ENCODE assay signal across 12 cellular contexts in the genomic region with DNA sequence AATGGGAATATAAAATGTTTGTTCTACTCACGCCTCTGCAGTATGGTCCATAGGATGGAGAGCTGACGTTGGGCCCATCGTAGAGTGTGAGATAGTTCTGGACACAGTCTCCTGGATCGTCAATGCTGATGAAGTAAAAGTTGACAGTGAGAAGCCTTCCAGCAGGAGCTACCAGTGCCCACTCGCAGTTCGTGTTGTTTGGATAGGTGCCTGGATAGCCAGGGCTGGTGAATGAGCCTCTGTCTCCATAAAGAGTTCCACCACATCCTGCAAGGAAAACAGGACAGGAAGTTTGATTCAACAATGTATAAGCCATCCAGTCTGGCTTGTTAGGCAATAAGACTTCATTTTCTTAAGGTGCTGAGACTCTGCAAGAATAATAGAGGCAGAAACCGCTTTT.
DNase-seq lines count a peak whose midpoint lies in the region; ATAC-seq and TF ChIP-seq lines count a peak whose summit lies in the region.
"Had no signal": no experiment of that assay in that cellular context is flagged by ENCODE, and none has a peak within 500 bp of the region (broad histone marks: within the 10 kb centered on the region; RNA-seq: fewer than 3 reads in every experiment).

No MANE protein-coding gene starts in this region.

- no peaks in the 10 kb centered on the region for H3K27me3 ChIP-seq in ACC112 (ENCODE audit: insufficient read depth, low read length)
- no peaks in the 10 kb centered on the region for H3K27me3 ChIP-seq in brain microvascular endothelial cell (replicated peaks)
- H3K27me3 ChIP-seq: sigmoid colon had no signal

- H3K79me2 ChIP-seq in ACC112 (ENCODE audit: control insufficient read depth, insufficient read depth, low read length, unreplicated experiment), result no peaks in the 10 kb centered on the region

- intact Hi-C loops in activated T-helper 1 cell treated with anti-CD3 and anti-CD28 coated beads, Interleukin-12 subunit alpha, Interleukin-12 subunit beta, Interleukin-2, Interleukin-4 antibody, amounts not matched to agents 30 ng/mL and 10 ng/mL and 1 ng/mL, durations not matched to agents 14 hours and 24 hours and 36 hours (cut with micrococcal nuclease), result loop anchor here (1.0 to 10.0 kb wide), 7 partner anchors 14 to 1019 kb away; partner anchors contain the start of gene NCOA4

- TF ChIP-seq CTCF in HFFc6 (IDR thresholded peaks at IDR 0.05) (no peak), brain microvascular endothelial cell (IDR thresholded peaks at IDR 0.05; ENCODE audit: low read depth, low read length, missing control alignments) (no peak)

- H3K27me3 Mint-ChIP-seq in HFFc6 (ENCODE audit: insufficient read depth), result peaks cover 8% of the 10 kb centered on the region; the same call in 1 of the 2 replicates
- peaks cover 2% of the 10 kb centered on the region for H3K27me3 Mint-ChIP-seq in activated T-helper 1 cell treated with anti-CD3 and anti-CD28 coated beads, Interleukin-12 subunit alpha, Interleukin-12 subunit beta, Interleukin-2, Interleukin-4 antibody, amounts not matched to agents 30 ng/mL and 10 ng/mL and 1 ng/mL, durations not matched to agents 14 hours and 24 hours and 36 hours (ENCODE audit: insufficient read depth)

- H3K27ac ChIP-seq in ACC112 (ENCODE audit: low read depth, low read length), result no peak overlapping the region
- no peak overlapping the region for H3K27ac ChIP-seq in brain microvascular endothelial cell
- H3K27ac ChIP-seq: lower lobe of right lung, sigmoid colon, tibial nerve had no signal

- ATAC-seq in GM21360 (IDR thresholded peaks at IDR 0.05; ENCODE audit: unreplicated experiment), result no peak

- in situ Hi-C loops in brain microvascular endothelial cell (cut with HindIII; ENCODE audit: low pct_ligation_motif_present, low sequenced_read_pairs), result no loop called here

- no peaks in the 10 kb centered on the region for H3K9me3 Mint-ChIP-seq in HFFc6
- no peaks in the 10 kb centered on the region for H3K9me3 Mint-ChIP-seq in activated T-helper 1 cell treated with anti-CD3 and anti-CD28 coated beads, Interleukin-12 subunit alpha, Interleukin-12 subunit beta, Interleukin-2, Interleukin-4 antibody, amounts not matched to agents 30 ng/mL and 10 ng/mL and 1 ng/mL, durations not matched to agents 14 hours and 24 hours and 36 hours
- H3K9me3 Mint-ChIP-seq: neural crest cell had no signal

- H3K4me1 ChIP-seq in ACC112 (ENCODE audit: control insufficient read depth, insufficient read depth, low read length, unreplicated experiment), result peaks cover 7% of the 10 kb centered on the region
- H3K4me1 ChIP-seq: sigmoid colon had no signal

- H3K36me3 ChIP-seq in ACC112 (ENCODE audit: insufficient read depth, low read length) (no peaks in the 10 kb centered on the region), brain microvascular endothelial cell (replicated peaks) (no peaks in the 10 kb centered on the region)
- H3K36me3 ChIP-seq: lower lobe of right lung, sigmoid colon, tibial nerve had no signal

- peaks cover 27% of the 10 kb centered on the region for H3K4me1 Mint-ChIP-seq in HFFc6 (ENCODE audit: low read depth)
- H3K4me1 Mint-ChIP-seq in activated T-helper 1 cell treated with anti-CD3 and anti-CD28 coated beads, Interleukin-12 subunit alpha, Interleukin-12 subunit beta, Interleukin-2, Interleukin-4 antibody, amounts not matched to agents 30 ng/mL and 10 ng/mL and 1 ng/mL, durations not matched to agents 14 hours and 24 hours and 36 hours (ENCODE audit: low read depth), result peaks cover 14% of the 10 kb centered on the region
- H3K4me1 Mint-ChIP-seq: neural crest cell had no signal

- DNase-seq in HFFc6 (no peak), brain microvascular endothelial cell (peak; percentile 13), iris pigment epithelial cell (ENCODE audit: low read depth) (peak; percentile 19), hippocampal formation (lab: John Stamatoyannopoulos, UW) (no peak)
- DNase-seq in activated T-helper 1 cell treated with anti-CD3 and anti-CD28 coated beads, Interleukin-12 subunit alpha, Interleukin-12 subunit beta, Interleukin-2, Interleukin-4 antibody, amounts not matched to agents 30 ng/mL and 10 ng/mL and 1 ng/mL, durations not matched to agents 14 hours and 24 hours and 36 hours (ENCODE audit: low spot score), result no peak
- DNase-seq in stimulated activated CD4-positive, alpha-beta T cell treated with anti-CD3 and anti-CD28 coated beads, Interleukin-4, amount 100 ng/mL, for 1 hour, result no peak
- DNase-seq: lower lobe of right lung had no signal

- H3K36me3 Mint-ChIP-seq in HFFc6 (ENCODE audit: low read depth), result no peaks in the 10 kb centered on the region
- no peaks in the 10 kb centered on the region for H3K36me3 Mint-ChIP-seq in activated T-helper 1 cell treated with anti-CD3 and anti-CD28 coated beads, Interleukin-12 subunit alpha, Interleukin-12 subunit beta, Interleukin-2, Interleukin-4 antibody, amounts not matched to agents 30 ng/mL and 10 ng/mL and 1 ng/mL, durations not matched to agents 14 hours and 24 hours and 36 hours (ENCODE audit: low read depth)

- H3K27ac Mint-ChIP-seq in HFFc6, result peak overlapping the region; percentile 17; the same call in 1 of the 2 replicates
- no peak overlapping the region for H3K27ac Mint-ChIP-seq in activated T-helper 1 cell treated with anti-CD3 and anti-CD28 coated beads, Interleukin-12 subunit alpha, Interleukin-12 subunit beta, Interleukin-2, Interleukin-4 antibody, amounts not matched to agents 30 ng/mL and 10 ng/mL and 1 ng/mL, durations not matched to agents 14 hours and 24 hours and 36 hours

- H3K4me3 Mint-ChIP-seq in HFFc6, result peak overlapping the region; percentile 39; the same call in 1 of the 2 replicates
- H3K4me3 Mint-ChIP-seq in activated T-helper 1 cell treated with anti-CD3 and anti-CD28 coated beads, Interleukin-12 subunit alpha, Interleukin-12 subunit beta, Interleukin-2, Interleukin-4 antibody, amounts not matched to agents 30 ng/mL and 10 ng/mL and 1 ng/mL, durations not matched to agents 14 hours and 24 hours and 36 hours, result no peak overlapping the region
- H3K4me3 Mint-ChIP-seq: neural crest cell had no signal

- H2AFZ ChIP-seq in ACC112 (ENCODE audit: low read length, unreplicated experiment), result peak overlapping the region; percentile 26

- no peak overlapping the region for H3K4me3 ChIP-seq in ACC112 (ENCODE audit: low read depth, low read length)
- no peak overlapping the region for H3K4me3 ChIP-seq in brain microvascular endothelial cell (ENCODE audit: low read depth, low read length)
- H3K4me3 ChIP-seq: lower lobe of right lung, sigmoid colon, tibial nerve had no signal

Comparison
In these comparisons a context has a peak if more than half of its experiments do, and no peak if none do; other contexts are left out.
1. DNase-seq: peak in brain microvascular endothelial cell (single experiment) and iris pigment epithelial cell (single experiment); none in HFFc6 (single experiment), hippocampal formation (0 of 2), activated T-helper 1 cell treated with anti-CD3 and anti-CD28 coated beads, Interleukin-12 subunit alpha, Interleukin-12 subunit beta, Interleukin-2, Interleukin-4 antibody, amounts not matched to agents 30 ng/mL and 10 ng/mL and 1 ng/mL, durations not matched to agents 14 hours and 24 hours and 36 hours (single experiment) and stimulated activated CD4-positive, alpha-beta T cell treated with anti-CD3 and anti-CD28 coated beads, Interleukin-4, amount 100 ng/mL, for 1 hour (single experiment).